1 cellular context compared by ENCODE assay signal in genomic region chrX:73400136-73400748, GRCh38.
TF ChIP-seq lines count a peak whose summit lies in the region.

No MANE protein-coding gene starts in this region.

TF ChIP-seq in H1, 55 proteins besides CTCF, POLR2A, EP300 and RAD21 (continued from another document):
- no peak for TF ChIP-seq CREB1 (IDR thresholded peaks at IDR 0.05)
- TF ChIP-seq SAP30 (IDR thresholded peaks at IDR 0.05; ENCODE audit: insufficient read depth, insufficient replicate concordance, low read length) = no peak
- TF ChIP-seq CEBPB (IDR thresholded peaks at IDR 0.05; ENCODE audit: low read depth, low read length) = no peak
- no peak for TF ChIP-seq PHF8 (conservative IDR thresholded peaks at IDR 0.05; ENCODE audit: low read depth, low read length)
- TF ChIP-seq KDM4A (IDR thresholded peaks at IDR 0.05; ENCODE audit: low read depth, low read length, severe bottlenecking) = no peak
- no peak for TF ChIP-seq E2F6 (IDR thresholded peaks at IDR 0.05)
- no peak for TF ChIP-seq YY1 (IDR thresholded peaks at IDR 0.05; ENCODE audit: low read depth, low read length)
- TF ChIP-seq CTBP2 (IDR thresholded peaks at IDR 0.05; ENCODE audit: borderline replicate concordance, insufficient read depth, insufficient read length, low read length) = no peak
- no peak for TF ChIP-seq USF2 (IDR thresholded peaks at IDR 0.05; ENCODE audit: low read length)
- no peak for TF ChIP-seq POLR2AphosphoS5 (IDR thresholded peaks at IDR 0.05; ENCODE audit: low read depth, low read length)
- TF ChIP-seq BRCA1 (IDR thresholded peaks at IDR 0.05; ENCODE audit: low read depth, low read length) = no peak
- no peak for TF ChIP-seq RXRA (IDR thresholded peaks at IDR 0.05; ENCODE audit: insufficient read depth, low read depth, low read length)
- TF ChIP-seq SP4 (IDR thresholded peaks at IDR 0.05; ENCODE audit: low read length) = no peak
